Comparison of ENCODE assay signal across 14 cellular contexts in genomic region chr12:49609875-49610154, GRCh38. TPM values are rescaled to one million over a fixed set of nuclear protein-coding genes. Genes with fewer than 3 reads are reported as not detected.
DNase-seq lines count a peak whose midpoint lies in the region; ATAC-seq, FAIRE-seq and TF ChIP-seq lines count a peak whose summit lies in the region.
"Had no signal": no experiment of that assay in that cellular context is flagged by ENCODE, and none has a peak within 500 bp of the region (broad histone marks: within the 10 kb centered on the region; RNA-seq: fewer than 3 reads in every experiment).

No MANE protein-coding gene starts in this region.

- H3K4me3 ChIP-seq in Loucy (ENCODE audit: low read length, poor library complexity, severe bottlenecking) (no peak overlapping the region), astrocyte (ENCODE audit: insufficient read depth, low read depth, low read length) (no peak overlapping the region), psoas muscle (no peak overlapping the region)
- no peak overlapping the region for H3K4me3 ChIP-seq in CD8-positive, alpha-beta T cell (ENCODE audit: low read depth, low read length)
- H3K4me3 ChIP-seq: esophagus squamous epithelium, tibial artery had no signal

- BruUV-seq in Calu3 (replicated peaks; lab: Mats Ljungman, UMichigan) = no TSS peak

- H3K9me3 ChIP-seq in Loucy (ENCODE audit: insufficient read depth, low read depth, low read length) (no peaks in the 10 kb centered on the region), astrocyte (ENCODE audit: insufficient read depth, low read depth, low read length) (no peaks in the 10 kb centered on the region), psoas muscle (no peaks in the 10 kb centered on the region)
- no peaks in the 10 kb centered on the region for H3K9me3 ChIP-seq in CD8-positive, alpha-beta T cell (ENCODE audit: low read length)

- no peaks in the 10 kb centered on the region for H3K9me3 Mint-ChIP-seq in astrocyte (ENCODE audit: unreplicated experiment)
- H3K9me3 Mint-ChIP-seq in CD8-positive, alpha-beta T cell = peaks cover 5% of the 10 kb centered on the region
- no peaks in the 10 kb centered on the region for H3K9me3 Mint-ChIP-seq in Calu3 (ENCODE audit: low read depth, unreplicated experiment)

- H2AFZ ChIP-seq in Loucy (ENCODE audit: low read length) (no peak overlapping the region), astrocyte (ENCODE audit: low read depth, low read length) (no peak overlapping the region)
- H2AFZ ChIP-seq: parathyroid adenoma had no signal

- H3K79me2 ChIP-seq in Loucy (ENCODE audit: insufficient read depth, low read length) (no peaks in the 10 kb centered on the region), astrocyte (ENCODE audit: insufficient read depth, low read length) (no peaks in the 10 kb centered on the region)
- H3K79me2 ChIP-seq: parathyroid adenoma had no signal

- no peak for FAIRE-seq in astrocyte (lab: Jason Lieb, UNC)

- intact Hi-C loops in psoas muscle (cut with DNase I) (no loop called here), Calu3 (cut with micrococcal nuclease; ENCODE audit: unreplicated experiment) (no loop called here)
- intact Hi-C loops in CD8-positive, alpha-beta T cell (cut with DNase I, micrococcal nuclease) = no loop called here

- H3K27me3 ChIP-seq in Loucy (ENCODE audit: insufficient read depth, low read length, poor library complexity, severe bottlenecking) (no peaks in the 10 kb centered on the region), astrocyte (ENCODE audit: insufficient read depth, low read length) (no peaks in the 10 kb centered on the region), psoas muscle (ENCODE audit: insufficient read depth in 3 of 3, low read length in 2 of 3) (no peaks in the 10 kb centered on the region)
- no peaks in the 10 kb centered on the region for H3K27me3 ChIP-seq in CD8-positive, alpha-beta T cell (ENCODE audit: insufficient read depth, low read length)
- H3K27me3 ChIP-seq: esophagus squamous epithelium, tibial artery had no signal

- H3K27me3 Mint-ChIP-seq in astrocyte (ENCODE audit: low read depth, unreplicated experiment) (peaks cover 3% of the 10 kb centered on the region), Calu3 (ENCODE audit: unreplicated experiment) (no peaks in the 10 kb centered on the region)
- peaks cover 17% of the 10 kb centered on the region for H3K27me3 Mint-ChIP-seq in CD8-positive, alpha-beta T cell (ENCODE audit: low read depth)

- ATAC-seq in HG02840 (IDR thresholded peaks at IDR 0.05; ENCODE audit: low FRiP score, unreplicated experiment) = no peak
- ATAC-seq in psoas muscle = no peak
- ATAC-seq in CD8-positive, alpha-beta T cell = no peak

- H4K20me1 ChIP-seq in Loucy (ENCODE audit: insufficient read depth, low read length, poor library complexity, severe bottlenecking) (no peaks in the 10 kb centered on the region), astrocyte (ENCODE audit: insufficient read depth, low read length) (no peaks in the 10 kb centered on the region)

- 53 to 70% (median 56%) methylated on average over 1 of the region's 1 CpG for WGBS in psoas muscle, 3 donors

- H3K4me3 Mint-ChIP-seq in astrocyte (ENCODE audit: unreplicated experiment) (no peak overlapping the region), Calu3 (ENCODE audit: low read depth, unreplicated experiment) (no peak overlapping the region)
- H3K4me3 Mint-ChIP-seq in CD8-positive, alpha-beta T cell = no peak overlapping the region
- H3K4me3 Mint-ChIP-seq: CD8-positive, alpha-beta memory T cell had no signal

- H3K4me1 ChIP-seq in Loucy (ENCODE audit: insufficient read depth, low read length, poor library complexity, severe bottlenecking) (peaks cover 7% of the 10 kb centered on the region), astrocyte (ENCODE audit: insufficient read depth, low read length) (no peaks in the 10 kb centered on the region), psoas muscle (no peaks in the 10 kb centered on the region)
- H3K4me1 ChIP-seq in CD8-positive, alpha-beta T cell (ENCODE audit: insufficient read depth, low read length) = no peaks in the 10 kb centered on the region
- H3K4me1 ChIP-seq: esophagus squamous epithelium, parathyroid adenoma had no signal

- CTCF ChIA-PET in CD8-positive, alpha-beta T cell (lab: Charles Lee) = no interaction called here
- CTCF ChIA-PET in Calu3 (lab: Charles Lee) = interaction anchor here (1.0 kb wide), 1 partner anchor 251 kb away, joined by 3 read pairs; no protein-coding TSS in a partner anchor

- no peaks in the 10 kb centered on the region for H3K9me2 ChIP-seq in Loucy (replicated peaks; ENCODE audit: low read depth, low read length)

- no peaks in the 10 kb centered on the region for H3F3A ChIP-seq in Loucy (ENCODE audit: low read depth)

- peaks cover 9% of the 10 kb centered on the region for H3K36me3 Mint-ChIP-seq in astrocyte (ENCODE audit: low read depth, unreplicated experiment)
- no peaks in the 10 kb centered on the region for H3K36me3 Mint-ChIP-seq in CD8-positive, alpha-beta T cell
- H3K36me3 Mint-ChIP-seq in Calu3 (ENCODE audit: insufficient read depth, unreplicated experiment) = no peaks in the 10 kb centered on the region

- H3K4me2 ChIP-seq in Loucy (ENCODE audit: low read depth, low read length, poor library complexity, severe bottlenecking) (no peak overlapping the region), astrocyte (ENCODE audit: low read length) (no peak overlapping the region)

- POLR2A ChIA-PET in CD8-positive, alpha-beta T cell (lab: Charles Lee) = interaction anchor here (0.7 kb wide), 1 partner anchor 780 kb away, joined by 3 read pairs; no protein-coding TSS in a partner anchor

- H3K4me1 Mint-ChIP-seq in astrocyte (ENCODE audit: low read depth, unreplicated experiment) = peaks cover 2% of the 10 kb centered on the region
- no peaks in the 10 kb centered on the region for H3K4me1 Mint-ChIP-seq in CD8-positive, alpha-beta T cell (ENCODE audit: low read depth)
- no peaks in the 10 kb centered on the region for H3K4me1 Mint-ChIP-seq in Calu3 (ENCODE audit: low read depth, unreplicated experiment)
- H3K4me1 Mint-ChIP-seq: CD8-positive, alpha-beta memory T cell had no signal

- peak; percentile 54 for TF ChIP-seq CTCF in Loucy (conservative IDR thresholded peaks at IDR 0.05; ENCODE audit: low read length)
- peak; percentile 10 for TF ChIP-seq CTCF in astrocyte (IDR thresholded peaks at IDR 0.05; ENCODE audit: insufficient read depth, low read depth, low read length)
- TF ChIP-seq CTCF in psoas muscle (IDR thresholded peaks at IDR 0.05) = no peak
- TF ChIP-seq CTCF in CD8-positive, alpha-beta T cell (IDR thresholded peaks at IDR 0.05) = no peak
- TF ChIP-seq CTCF in Calu3 (IDR thresholded peaks at IDR 0.05; ENCODE audit: unreplicated experiment) = no peak

- no peak overlapping the region for H3K27ac Mint-ChIP-seq in astrocyte (ENCODE audit: unreplicated experiment)
- no peak overlapping the region for H3K27ac Mint-ChIP-seq in CD8-positive, alpha-beta T cell
- H3K27ac Mint-ChIP-seq in Calu3 (ENCODE audit: unreplicated experiment) = no peak overlapping the region

- H3K36me3 ChIP-seq in Loucy (ENCODE audit: insufficient read depth, low read length) (no peaks in the 10 kb centered on the region), astrocyte (ENCODE audit: insufficient read depth, low read length) (no peaks in the 10 kb centered on the region), psoas muscle (ENCODE audit: insufficient read depth in 1 of 2, low read depth in 1 of 2) (no peaks in the 10 kb centered on the region)
- H3K36me3 ChIP-seq in CD8-positive, alpha-beta T cell (ENCODE audit: insufficient read depth, low read length) = no peaks in the 10 kb centered on the region
- H3K36me3 ChIP-seq: esophagus squamous epithelium, tibial artery had no signal

- H3K27ac ChIP-seq in astrocyte (ENCODE audit: low read depth, low read length) = no peak overlapping the region
- no peak overlapping the region for H3K27ac ChIP-seq in psoas muscle
- no peak overlapping the region for H3K27ac ChIP-seq in CD8-positive, alpha-beta T cell (ENCODE audit: low read depth, low read length)
- H3K27ac ChIP-seq: esophagus squamous epithelium, parathyroid adenoma, tibial artery had no signal

- DNase-seq in ELR (ENCODE audit: low read depth) (peak; percentile 76), astrocyte (ENCODE audit: low read depth) (no peak), iris pigment epithelial cell (ENCODE audit: low read depth) (peak; percentile 28), psoas muscle (no peak), Calu3 (no peak)
- DNase-seq in CD8-positive, alpha-beta T cell = no peak
- DNase-seq: activated CD8-positive, alpha-beta memory T cell treated with anti-CD3 and anti-CD28 coated beads for 24 hours; activated naive CD4-positive, alpha-beta T cell; CD8-positive, alpha-beta memory T cell; esophagus squamous epithelium; tibial artery had no signal

- no peak overlapping the region for H3K9ac ChIP-seq in Loucy (ENCODE audit: low read depth, low read length, poor library complexity, severe bottlenecking)
- H3K9ac ChIP-seq in astrocyte (ENCODE audit: low read length) = no peak overlapping the region
- H3K9ac ChIP-seq: parathyroid adenoma had no signal

RNA-seq across cellular contexts. Expression of gene FAM186B, which starts 4.4 kb away (rescaled TPM):
- 0.57 and 0.60 TPM in 2 replicates for total RNA-seq in astrocyte
- under 1 TPM; 0.44 to 0.63 (median 0.46) TPM for total RNA-seq in psoas muscle
- polyA plus RNA-seq in psoas muscle = under 1 TPM; 0.04 to 1.00 (median 0.23) TPM
- 1 to 10 TPM in 1 of 2 experiments, under 1 TPM in 1; 0.50 to 1.0 TPM for total RNA-seq in CD8-positive, alpha-beta T cell
- total RNA-seq in Calu3 (2022) = 0.29 and 0.47 TPM in 2 replicates
- polyA plus RNA-seq: CD8-positive, alpha-beta memory T cell had no signal

RNA-seq across cellular contexts. Expression of gene PRPF40B, which starts 13.5 kb away (rescaled TPM):
- 8.9 and 10.1 TPM in 2 replicates for total RNA-seq in astrocyte
- total RNA-seq in psoas muscle = 10 to 100 TPM; 24.5 to 26.1 (median 25.3) TPM
- polyA plus RNA-seq in psoas muscle = 10 to 100 TPM; 10.1 to 18.8 (median 15.7) TPM
- total RNA-seq in CD8-positive, alpha-beta T cell = 1 to 10 TPM; 3.4 to 4.2 TPM
- 21.7 and 22.2 TPM in 2 replicates for total RNA-seq in Calu3 (2022)

RNA-seq across cellular contexts. Expression of gene MCRS1, which starts 41.9 kb away (rescaled TPM):
- total RNA-seq in astrocyte (41.3 and 45.2 TPM in 2 replicates), psoas muscle (10 to 100 TPM; 39.1 to 82.3 (median 55.1) TPM), Calu3 (2022) (38.0 and 38.7 TPM in 2 replicates)
- 10 to 100 TPM; 24.3 to 54.9 (median 31.9) TPM for polyA plus RNA-seq in psoas muscle
- 10 to 100 TPM; 63.7 to 70.9 TPM for total RNA-seq in CD8-positive, alpha-beta T cell

Comparison
In these comparisons a context has a peak if more than half of its experiments do, and no peak if none do; other contexts are left out.
1. DNase-seq: peak in ELR (single experiment) and iris pigment epithelial cell (single experiment); none in astrocyte (single experiment), psoas muscle (0 of 2), CD8-positive, alpha-beta T cell (0 of 7) and Calu3 (single experiment).
2. CTCF ChIP-seq: peak in Loucy (single experiment) and astrocyte (single experiment); none in psoas muscle (single experiment), CD8-positive, alpha-beta T cell (single experiment) and Calu3 (single experiment).